ENCODE assay signal across 10 cellular contexts in the genomic region with DNA sequence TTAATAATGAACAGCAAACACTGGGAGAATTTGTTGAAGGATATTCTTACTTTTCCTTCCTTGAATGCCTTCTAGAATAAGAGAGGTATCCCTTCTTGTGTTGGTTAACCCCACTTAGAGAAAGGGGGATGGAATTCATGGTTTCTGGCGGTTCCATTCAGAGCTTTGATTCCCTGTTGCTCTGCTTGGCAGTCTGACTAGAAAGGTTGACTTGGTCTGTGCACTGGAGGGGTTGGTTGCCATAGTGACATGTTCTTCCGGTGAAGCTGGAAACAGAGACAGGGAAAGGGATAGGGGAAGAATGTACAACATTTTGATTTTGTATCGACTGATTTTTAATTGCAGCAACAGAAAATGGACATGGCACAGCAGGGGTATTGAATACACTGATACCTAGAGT.
DNase-seq lines count a peak whose midpoint lies in the region; ATAC-seq and TF ChIP-seq lines count a peak whose summit lies in the region.
"Had no signal": no experiment of that assay in that cellular context is flagged by ENCODE, and none has a peak within 500 bp of the region (broad histone marks: within the 10 kb centered on the region; RNA-seq: fewer than 3 reads in every experiment).

No MANE protein-coding gene starts in this region.

- H3K4me3 ChIP-seq in choroid plexus epithelial cell (ENCODE audit: low read depth, low read length): no peak overlapping the region

- DNase-seq in NCI-H1092 (lab: John Stamatoyannopoulos, UW) (peak; percentile 75), NCI-H345 (lab: John Stamatoyannopoulos, UW) (peak; percentile 87), choroid plexus epithelial cell (ENCODE audit: low read depth) (peak; percentile 4), pons (ENCODE audit: low spot score) (peak; percentile 37)
- no peak for DNase-seq in activated T-cell treated with anti-CD3 and anti-CD28 coated beads, Interleukin-2, amount 50 U/mL, for 24 hours
- DNase-seq: effector memory CD8-positive, alpha-beta T cell; MV-4-11; stimulated activated naive B cell treated with anti-CD40 and anti-IgM and Interleukin-4, amounts not matched to agents 10 μg/mL and 1 μg/mL and 100 μg/mL, for 72 hours had no signal

- H3K4me3 Mint-ChIP-seq in activated T-cell treated with anti-CD3 and anti-CD28 coated beads, Interleukin-2, amount 50 U/mL, for 24 hours: no peak overlapping the region
- H3K4me3 Mint-ChIP-seq: effector memory CD8-positive, alpha-beta T cell; stimulated activated naive B cell treated with anti-CD40 and anti-IgM and Interleukin-4, amounts not matched to agents 10 μg/mL and 1 μg/mL and 100 μg/mL, for 72 hours had no signal

- ATAC-seq in HG03354 (IDR thresholded peaks at IDR 0.05; ENCODE audit: poor library complexity, severe bottlenecking, unreplicated experiment) (no peak), GM19023 (IDR thresholded peaks at IDR 0.05; ENCODE audit: unreplicated experiment) (no peak)
- ATAC-seq: effector memory CD8-positive, alpha-beta T cell; stimulated activated naive B cell treated with anti-CD40 and anti-IgM and Interleukin-4, amounts not matched to agents 10 μg/mL and 1 μg/mL and 100 μg/mL, for 72 hours had no signal

- TF ChIP-seq CTCF in choroid plexus epithelial cell (conservative IDR thresholded peaks at IDR 0.05; ENCODE audit: low read depth, low read length): no peak

- no peaks in the 10 kb centered on the region for H3K36me3 Mint-ChIP-seq in activated T-cell treated with anti-CD3 and anti-CD28 coated beads, Interleukin-2, amount 50 U/mL, for 24 hours (ENCODE audit: low read depth)
- H3K36me3 Mint-ChIP-seq: stimulated activated naive B cell treated with anti-CD40 and anti-IgM and Interleukin-4, amounts not matched to agents 10 μg/mL and 1 μg/mL and 100 μg/mL, for 72 hours had no signal

- H3K27ac Mint-ChIP-seq in activated T-cell treated with anti-CD3 and anti-CD28 coated beads, Interleukin-2, amount 50 U/mL, for 24 hours: no peak overlapping the region
- H3K27ac Mint-ChIP-seq: effector memory CD8-positive, alpha-beta T cell; stimulated activated naive B cell treated with anti-CD40 and anti-IgM and Interleukin-4, amounts not matched to agents 10 μg/mL and 1 μg/mL and 100 μg/mL, for 72 hours had no signal

- H3K4me1 Mint-ChIP-seq in activated T-cell treated with anti-CD3 and anti-CD28 coated beads, Interleukin-2, amount 50 U/mL, for 24 hours (ENCODE audit: low read depth): peaks cover 18% of the 10 kb centered on the region

- peaks cover 28% of the 10 kb centered on the region for H3K27me3 Mint-ChIP-seq in activated T-cell treated with anti-CD3 and anti-CD28 coated beads, Interleukin-2, amount 50 U/mL, for 24 hours

- H3K9me3 Mint-ChIP-seq in activated T-cell treated with anti-CD3 and anti-CD28 coated beads, Interleukin-2, amount 50 U/mL, for 24 hours: no peaks in the 10 kb centered on the region
- H3K9me3 Mint-ChIP-seq: effector memory CD8-positive, alpha-beta T cell; stimulated activated naive B cell treated with anti-CD40 and anti-IgM and Interleukin-4, amounts not matched to agents 10 μg/mL and 1 μg/mL and 100 μg/mL, for 72 hours had no signal
